In the genomic region with DNA sequence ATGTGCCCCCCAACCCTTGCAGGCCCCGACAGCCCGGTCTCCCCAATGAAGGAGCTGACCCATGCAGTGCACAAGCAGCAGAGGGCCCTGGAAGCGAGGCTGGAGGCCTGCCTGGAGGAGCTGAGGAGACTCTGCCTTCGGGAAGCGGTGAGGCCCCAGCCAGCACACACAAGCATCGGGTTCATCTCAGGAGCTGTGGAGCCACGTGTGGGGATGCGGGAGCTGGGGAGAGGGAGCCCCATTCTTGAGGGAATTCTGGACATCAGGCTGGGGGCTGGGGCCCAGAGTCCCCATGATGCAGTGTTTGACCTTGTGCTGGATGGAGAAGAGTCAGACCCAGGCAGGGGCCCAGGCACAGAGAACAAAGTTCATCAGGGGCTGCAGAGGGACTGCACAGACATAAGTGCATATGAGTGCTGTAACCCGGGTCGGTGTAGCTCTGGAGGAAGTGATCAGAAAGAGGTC, we compare ENCODE assay signal across 1 cellular context.
A peak's percentile ranks its signal among the peaks of the same experiment; 100 is the strongest.
TF ChIP-seq lines count a peak whose summit lies in the region.

No MANE protein-coding gene starts in this region.

TF ChIP-seq in HepG2, 621 proteins besides CTCF, POLR2A, EP300 and RAD21 (continued from another document and continues in another):
- no peak for TF ChIP-seq ZNF142 (CRISPR knock-in tag; IDR thresholded peaks at IDR 0.05)
- peak; percentile 28; the same call in 1 of the 2 replicates for TF ChIP-seq ZMYM4 (CRISPR knock-in tag; IDR thresholded peaks at IDR 0.05)
- 0 out of 2 replicates have a peak, but pooled peaks have one; percentile 51 for TF ChIP-seq ZNF761 (CRISPR knock-in tag; conservative IDR thresholded peaks at IDR 0.05)
- TF ChIP-seq, protein P1, sequence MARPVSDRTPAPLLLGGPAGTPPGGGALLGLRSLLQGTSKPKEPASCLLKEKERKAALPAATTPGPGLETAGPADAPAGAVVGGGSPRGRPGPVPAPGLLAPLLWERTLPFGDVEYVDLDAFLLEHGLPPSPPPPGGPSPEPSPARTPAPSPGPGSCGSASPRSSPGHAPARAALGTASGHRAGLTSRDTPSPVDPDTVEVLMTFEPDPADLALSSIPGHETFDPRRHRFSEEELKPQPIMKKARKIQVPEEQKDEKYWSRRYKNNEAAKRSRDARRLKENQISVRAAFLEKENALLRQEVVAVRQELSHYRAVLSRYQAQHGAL (CRISPR knock-in tag; IDR thresholded peaks at IDR 0.05; ENCODE audit: not compliant biosample characterization): no peak
- TF ChIP-seq ZBTB7B (CRISPR knock-in tag; IDR thresholded peaks at IDR 0.05): peak; percentile 90
- peak; percentile 27 for TF ChIP-seq ZNF407 (CRISPR knock-in tag; IDR thresholded peaks at IDR 0.05; ENCODE audit: not compliant biosample characterization)
- TF ChIP-seq ZBTB3 (CRISPR knock-in tag; IDR thresholded peaks at IDR 0.05; ENCODE audit: borderline replicate concordance, low read depth): 0 out of 2 replicates have a peak, but pooled peaks have one; percentile 44
- 0 out of 2 replicates have a peak, but pooled peaks have one; percentile 14 for TF ChIP-seq FOXA3 (CRISPR knock-in tag; IDR thresholded peaks at IDR 0.05)
- TF ChIP-seq SMC3 (IDR thresholded peaks at IDR 0.05; ENCODE audit: low read length): no peak
- peak; percentile 60 for TF ChIP-seq RXRA (CRISPR knock-in tag; IDR thresholded peaks at IDR 0.05)
- TF ChIP-seq ZNF879 (CRISPR knock-in tag; IDR thresholded peaks at IDR 0.05): no peak
- TF ChIP-seq KMT2A (CRISPR knock-in tag; IDR thresholded peaks at IDR 0.05): no peak
- no peak for TF ChIP-seq NCOA5 (CRISPR knock-in tag; IDR thresholded peaks at IDR 0.05)
- peak; percentile 28; the same call in 1 of the 2 replicates for TF ChIP-seq ZNF350 (CRISPR knock-in tag; IDR thresholded peaks at IDR 0.05; ENCODE audit: borderline replicate concordance, low read depth)
- TF ChIP-seq, protein P2, sequence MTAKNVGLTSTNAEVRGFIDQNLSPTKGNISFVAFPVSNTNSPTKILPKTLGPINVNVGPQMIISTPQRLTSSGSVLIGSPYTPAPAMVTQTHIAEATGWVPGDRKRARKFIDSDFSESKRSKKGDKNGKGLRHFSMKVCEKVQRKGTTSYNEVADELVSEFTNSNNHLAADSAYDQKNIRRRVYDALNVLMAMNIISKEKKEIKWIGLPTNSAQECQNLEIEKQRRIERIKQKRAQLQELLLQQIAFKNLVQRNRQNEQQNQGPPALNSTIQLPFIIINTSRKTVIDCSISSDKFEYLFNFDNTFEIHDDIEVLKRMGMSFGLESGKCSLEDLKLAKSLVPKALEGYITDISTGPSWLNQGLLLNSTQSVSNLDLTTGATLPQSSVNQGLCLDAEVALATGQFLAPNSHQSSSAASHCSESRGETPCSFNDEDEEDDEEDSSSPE (CRISPR knock-in tag; IDR thresholded peaks at IDR 0.05): 0 out of 2 replicates have a peak, but pooled peaks have one; percentile 14
- 0 out of 2 replicates have a peak, but pooled peaks have one; percentile 59 for TF ChIP-seq ZNF556 (CRISPR knock-in tag; IDR thresholded peaks at IDR 0.05; ENCODE audit: borderline replicate concordance)
- TF ChIP-seq, protein P3, sequence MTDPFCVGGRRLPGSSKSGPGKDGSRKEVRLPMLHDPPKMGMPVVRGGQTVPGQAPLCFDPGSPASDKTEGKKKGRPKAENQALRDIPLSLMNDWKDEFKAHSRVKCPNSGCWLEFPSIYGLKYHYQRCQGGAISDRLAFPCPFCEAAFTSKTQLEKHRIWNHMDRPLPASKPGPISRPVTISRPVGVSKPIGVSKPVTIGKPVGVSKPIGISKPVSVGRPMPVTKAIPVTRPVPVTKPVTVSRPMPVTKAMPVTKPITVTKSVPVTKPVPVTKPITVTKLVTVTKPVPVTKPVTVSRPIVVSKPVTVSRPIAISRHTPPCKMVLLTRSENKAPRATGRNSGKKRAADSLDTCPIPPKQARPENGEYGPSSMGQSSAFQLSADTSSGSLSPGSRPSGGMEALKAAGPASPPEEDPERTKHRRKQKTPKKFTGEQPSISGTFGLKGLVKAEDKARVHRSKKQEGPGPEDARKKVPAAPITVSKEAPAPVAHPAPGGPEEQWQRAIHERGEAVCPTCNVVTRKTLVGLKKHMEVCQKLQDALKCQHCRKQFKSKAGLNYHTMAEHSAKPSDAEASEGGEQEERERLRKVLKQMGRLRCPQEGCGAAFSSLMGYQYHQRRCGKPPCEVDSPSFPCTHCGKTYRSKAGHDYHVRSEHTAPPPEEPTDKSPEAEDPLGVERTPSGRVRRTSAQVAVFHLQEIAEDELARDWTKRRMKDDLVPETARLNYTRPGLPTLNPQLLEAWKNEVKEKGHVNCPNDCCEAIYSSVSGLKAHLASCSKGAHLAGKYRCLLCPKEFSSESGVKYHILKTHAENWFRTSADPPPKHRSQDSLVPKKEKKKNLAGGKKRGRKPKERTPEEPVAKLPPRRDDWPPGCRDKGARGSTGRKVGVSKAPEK (CRISPR knock-in tag; IDR thresholded peaks at IDR 0.05; ENCODE audit: borderline replicate concordance): no peak
- peak; percentile 51; the same call in 1 of the 2 replicates for TF ChIP-seq FOXJ3 (CRISPR knock-in tag; IDR thresholded peaks at IDR 0.05; ENCODE audit: borderline replicate concordance)
- TF ChIP-seq ZSCAN29 (CRISPR knock-in tag; conservative IDR thresholded peaks at IDR 0.05): peak; percentile 65; the same call in 1 of the 2 replicates
- TF ChIP-seq ZNF513 (CRISPR knock-in tag; conservative IDR thresholded peaks at IDR 0.05): no peak
- TF ChIP-seq, protein P4, sequence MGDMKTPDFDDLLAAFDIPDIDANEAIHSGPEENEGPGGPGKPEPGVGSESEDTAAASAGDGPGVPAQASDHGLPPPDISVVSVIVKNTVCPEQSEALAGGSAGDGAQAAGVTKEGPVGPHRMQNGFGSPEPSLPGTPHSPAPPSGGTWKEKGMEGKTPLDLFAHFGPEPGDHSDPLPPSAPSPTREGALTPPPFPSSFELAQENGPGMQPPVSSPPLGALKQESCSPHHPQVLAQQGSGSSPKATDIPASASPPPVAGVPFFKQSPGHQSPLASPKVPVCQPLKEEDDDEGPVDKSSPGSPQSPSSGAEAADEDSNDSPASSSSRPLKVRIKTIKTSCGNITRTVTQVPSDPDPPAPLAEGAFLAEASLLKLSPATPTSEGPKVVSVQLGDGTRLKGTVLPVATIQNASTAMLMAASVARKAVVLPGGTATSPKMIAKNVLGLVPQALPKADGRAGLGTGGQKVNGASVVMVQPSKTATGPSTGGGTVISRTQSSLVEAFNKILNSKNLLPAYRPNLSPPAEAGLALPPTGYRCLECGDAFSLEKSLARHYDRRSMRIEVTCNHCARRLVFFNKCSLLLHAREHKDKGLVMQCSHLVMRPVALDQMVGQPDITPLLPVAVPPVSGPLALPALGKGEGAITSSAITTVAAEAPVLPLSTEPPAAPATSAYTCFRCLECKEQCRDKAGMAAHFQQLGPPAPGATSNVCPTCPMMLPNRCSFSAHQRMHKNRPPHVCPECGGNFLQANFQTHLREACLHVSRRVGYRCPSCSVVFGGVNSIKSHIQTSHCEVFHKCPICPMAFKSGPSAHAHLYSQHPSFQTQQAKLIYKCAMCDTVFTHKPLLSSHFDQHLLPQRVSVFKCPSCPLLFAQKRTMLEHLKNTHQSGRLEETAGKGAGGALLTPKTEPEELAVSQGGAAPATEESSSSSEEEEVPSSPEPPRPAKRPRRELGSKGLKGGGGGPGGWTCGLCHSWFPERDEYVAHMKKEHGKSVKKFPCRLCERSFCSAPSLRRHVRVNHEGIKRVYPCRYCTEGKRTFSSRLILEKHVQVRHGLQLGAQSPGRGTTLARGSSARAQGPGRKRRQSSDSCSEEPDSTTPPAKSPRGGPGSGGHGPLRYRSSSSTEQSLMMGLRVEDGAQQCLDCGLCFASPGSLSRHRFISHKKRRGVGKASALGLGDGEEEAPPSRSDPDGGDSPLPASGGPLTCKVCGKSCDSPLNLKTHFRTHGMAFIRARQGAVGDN (CRISPR knock-in tag; IDR thresholded peaks at IDR 0.05): peak; percentile 90
- no peak for TF ChIP-seq GTF3A (CRISPR knock-in tag; conservative IDR thresholded peaks at IDR 0.05)
- TF ChIP-seq ZNF552 (CRISPR knock-in tag; IDR thresholded peaks at IDR 0.05; ENCODE audit: borderline replicate concordance): no peak; the same call in 1 of the 2 replicates
- TF ChIP-seq ZNF34 (CRISPR knock-in tag; IDR thresholded peaks at IDR 0.05; ENCODE audit: borderline replicate concordance): no peak
